In genomic region chr3:160778480-160778879, GRCh38 we compare ENCODE assay signal across 32 cellular contexts.
"Had no signal": no experiment of that assay in that cellular context is flagged by ENCODE, and none has a peak within 500 bp of the region (broad histone marks: within the 10 kb centered on the region; RNA-seq: fewer than 3 reads in every experiment).

No MANE protein-coding gene starts in this region.

- H3K27ac Mint-ChIP-seq: activated B cell treated with CpG ODN at 0.5 μM for 24 hours; activated CD8-positive, alpha-beta T cell treated with anti-CD3 and anti-CD28 coated beads for 36 hours; activated naive CD4-positive, alpha-beta T cell treated with anti-CD3 and anti-CD28 coated beads for 36 hours; activated naive CD4-positive, alpha-beta T cell treated with anti-CD3 and anti-CD28 coated beads, Interleukin-2, amount 50 U/mL, for 24 hours; activated naive CD8-positive, alpha-beta T cell treated with anti-CD3 and anti-CD28 coated beads for 36 hours; activated T-helper 2 cell treated with anti-CD3 and anti-CD28 coated beads, Interferon-gamma antibody, Interleukin-2, Interleukin-4, amounts not matched to agents 10 μg/mL and 5 μg/mL and 100 μg/mL, durations not matched to agents 14 hours and 24 hours and 36 hours; endodermal cell; T-helper 17 cell; T-helper 2 cell treated with Interferon-gamma antibody and Interleukin-4, amounts not matched to agents 5 μg/mL and 100 μg/mL, for 36 hours had no signal

- H3K27me3 Mint-ChIP-seq: activated B cell treated with CpG ODN at 0.5 μM for 24 hours; activated CD8-positive, alpha-beta T cell treated with anti-CD3 and anti-CD28 coated beads for 36 hours; activated naive CD4-positive, alpha-beta T cell treated with anti-CD3 and anti-CD28 coated beads, Interleukin-2, amount 50 U/mL, for 24 hours; activated naive CD8-positive, alpha-beta T cell treated with anti-CD3 and anti-CD28 coated beads for 36 hours; brain; T-helper 17 cell had no signal

- H3K27me3 ChIP-seq: ascending aorta, breast epithelium, cardiac muscle cell, colonic mucosa, dorsolateral prefrontal cortex, gastroesophageal sphincter, heart right ventricle, hepatocyte had no signal

- H3K27ac ChIP-seq: ascending aorta, breast epithelium, cardiac muscle cell, colonic mucosa, gastroesophageal sphincter, heart right ventricle, hepatocyte, WERI-Rb-1 had no signal

- H3K4me3 Mint-ChIP-seq: activated B cell treated with CpG ODN at 0.5 μM for 24 hours; activated CD8-positive, alpha-beta T cell treated with anti-CD3 and anti-CD28 coated beads for 36 hours; activated naive CD4-positive, alpha-beta T cell treated with anti-CD3 and anti-CD28 coated beads for 36 hours; activated naive CD4-positive, alpha-beta T cell treated with anti-CD3 and anti-CD28 coated beads, Interleukin-2, amount 50 U/mL, for 24 hours; activated naive CD8-positive, alpha-beta T cell treated with anti-CD3 and anti-CD28 coated beads for 36 hours; activated T-cell treated with anti-CD3 and anti-CD28 coated beads, Interleukin-2, amount 50 U/mL, for 4 hours; brain; endodermal cell; T-helper 17 cell; T-helper 2 cell treated with Interferon-gamma antibody and Interleukin-4, amounts not matched to agents 5 μg/mL and 100 μg/mL, for 36 hours had no signal

- H3K36me3 ChIP-seq: ascending aorta, breast epithelium, cardiac muscle cell, colonic mucosa, gastroesophageal sphincter, heart right ventricle, WERI-Rb-1 had no signal

- H3K36me3 Mint-ChIP-seq: activated naive CD4-positive, alpha-beta T cell treated with anti-CD3 and anti-CD28 coated beads, Interleukin-2, amount 50 U/mL, for 24 hours; activated naive CD8-positive, alpha-beta T cell treated with anti-CD3 and anti-CD28 coated beads for 36 hours; brain had no signal

- H3K9me3 ChIP-seq: ascending aorta, breast epithelium, colonic mucosa, gastroesophageal sphincter, heart right ventricle had no signal

- ATAC-seq: activated CD4-positive, CD25-positive, alpha-beta regulatory T cell treated with anti-CD3 and anti-CD28 coated beads, Interleukin-2, amount 50 U/mL, for 24 hours; activated CD8-positive, alpha-beta T cell treated with anti-CD3 and anti-CD28 coated beads for 36 hours; activated T-cell treated with anti-CD3 and anti-CD28 coated beads, Interleukin-2, amount 50 U/mL, for 4 hours; esophagus mucosa; gastroesophageal sphincter; heart right ventricle; T-helper 17 cell had no signal

- H2AFZ ChIP-seq: hepatocyte had no signal

- DNase-seq: activated B cell treated with CpG ODN at 0.5 μM for 24 hours; activated CD4-positive, alpha-beta T cell treated with anti-CD3 and anti-CD28 coated beads for 48 hours; activated CD4-positive, alpha-beta T cell treated with anti-CD3 and anti-CD28 coated beads, Interleukin-2, amount 50 U/mL, for 1 hour; activated CD4-positive, alpha-beta T cell treated with anti-CD3 and anti-CD28 coated beads, Interleukin-2, amount 50 U/mL, for 48 hours; activated CD8-positive, alpha-beta memory T cell treated with anti-CD3 and anti-CD28 coated beads for 24 hours; activated CD8-positive, alpha-beta T cell treated with anti-CD3 and anti-CD28 coated beads for 36 hours; activated effector memory CD4-positive, alpha-beta T cell treated with anti-CD3 and anti-CD28 coated beads, Interleukin-2, amount 50 U/mL, for 16 hours; activated naive CD4-positive, alpha-beta T cell treated with anti-CD3 and anti-CD28 coated beads for 36 hours; activated naive CD8-positive, alpha-beta T cell treated with anti-CD3 and anti-CD28 coated beads for 36 hours; activated T-cell treated with anti-CD3 and anti-CD28 coated beads, Interleukin-2, amount 50 U/mL, for 4 hours; central memory CD4-positive, alpha-beta T cell; cerebellar nuclear complex; colonic mucosa; dorsolateral prefrontal cortex; effector memory CD4-positive, alpha-beta T cell; endodermal cell; foreskin fibroblast; heart right ventricle; T-helper 17 cell; T1000; WERI-Rb-1 had no signal

- H3K9me3 Mint-ChIP-seq: activated B cell treated with CpG ODN at 0.5 μM for 24 hours; activated CD8-positive, alpha-beta T cell treated with anti-CD3 and anti-CD28 coated beads for 36 hours; activated naive CD4-positive, alpha-beta T cell treated with anti-CD3 and anti-CD28 coated beads for 36 hours; activated naive CD4-positive, alpha-beta T cell treated with anti-CD3 and anti-CD28 coated beads, Interleukin-2, amount 50 U/mL, for 24 hours; activated naive CD8-positive, alpha-beta T cell treated with anti-CD3 and anti-CD28 coated beads for 36 hours; activated T-cell treated with anti-CD3 and anti-CD28 coated beads, Interleukin-2, amount 50 U/mL, for 4 hours; activated T-helper 2 cell treated with anti-CD3 and anti-CD28 coated beads, Interferon-gamma antibody, Interleukin-2, Interleukin-4, amounts not matched to agents 10 μg/mL and 5 μg/mL and 100 μg/mL, durations not matched to agents 14 hours and 24 hours and 36 hours; brain; endodermal cell; T-helper 2 cell treated with Interferon-gamma antibody and Interleukin-4, amounts not matched to agents 5 μg/mL and 100 μg/mL, for 36 hours had no signal

- H3K4me3 ChIP-seq: ascending aorta, breast epithelium, cardiac muscle cell, colonic mucosa, dorsolateral prefrontal cortex, gastroesophageal sphincter, heart right ventricle, hepatocyte had no signal

- H3K4me2 ChIP-seq: hepatocyte had no signal

- H3K4me1 ChIP-seq: ascending aorta, breast epithelium, colonic mucosa had no signal
